In the genomic region with DNA sequence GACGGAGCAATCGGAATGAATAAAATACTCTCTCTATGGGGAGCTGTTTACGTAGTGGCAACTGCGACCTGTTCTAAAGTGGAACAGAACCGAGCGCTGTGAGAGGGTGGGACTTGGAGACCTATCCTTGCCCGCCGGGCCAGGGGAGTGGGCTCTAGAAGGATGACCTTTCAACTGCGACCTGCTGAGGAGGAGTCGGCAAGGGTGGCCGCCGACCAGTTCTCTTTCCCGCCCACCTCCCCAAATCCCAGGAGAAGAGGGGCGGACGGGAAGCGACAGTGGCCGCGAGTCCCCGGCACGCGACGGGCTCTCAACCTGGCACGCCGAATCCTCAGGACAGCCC, we compare ENCODE assay signal across 8 cellular contexts. TPM values are rescaled to one million over a fixed set of nuclear protein-coding genes. Genes with fewer than 3 reads are reported as not detected.
DNase-seq lines count a peak whose midpoint lies in the region; ATAC-seq and TF ChIP-seq lines count a peak whose summit lies in the region.

No MANE protein-coding gene starts in this region.

- ATAC-seq in GM21390 (IDR thresholded peaks at IDR 0.05; ENCODE audit: unreplicated experiment) (peak; percentile 26), WTC11 (peak; percentile 46)

- H3K36me3 Mint-ChIP-seq in WTC11: peaks cover 2% of the 10 kb centered on the region; the same call in 1 of the 2 replicates
- H3K36me3 Mint-ChIP-seq in dendritic cell treated with granulocyte-macrophage colony-stimulating factor and Interleukin-4, amounts not matched to agents 40 ng/mL and 50 ng/mL, for 4 days (ENCODE audit: low read depth): peaks cover 11% of the 10 kb centered on the region

- intact Hi-C loops in dendritic cell treated with granulocyte-macrophage colony-stimulating factor and Interleukin-4, amounts not matched to agents 40 ng/mL and 50 ng/mL, for 4 days (cut with micrococcal nuclease): loop anchor here (1.0 to 5.0 kb wide), 3 partner anchors 23 to 233 kb away; no protein-coding TSS in a partner anchor

- H3K27ac Mint-ChIP-seq in WTC11: peak overlapping the region; percentile 87
- H3K27ac Mint-ChIP-seq in dendritic cell treated with granulocyte-macrophage colony-stimulating factor and Interleukin-4, amounts not matched to agents 40 ng/mL and 50 ng/mL, for 4 days: peak overlapping the region; percentile 97

- H3K27me3 Mint-ChIP-seq in WTC11 (ENCODE audit: low read depth): peaks cover 6% of the 10 kb centered on the region; the same call in 1 of the 2 replicates
- no peaks in the 10 kb centered on the region for H3K27me3 Mint-ChIP-seq in dendritic cell treated with granulocyte-macrophage colony-stimulating factor and Interleukin-4, amounts not matched to agents 40 ng/mL and 50 ng/mL, for 4 days

- peak overlapping the region; percentile 89 for H3K4me3 Mint-ChIP-seq in WTC11
- peak overlapping the region; percentile 92 for H3K4me3 Mint-ChIP-seq in dendritic cell treated with granulocyte-macrophage colony-stimulating factor and Interleukin-4, amounts not matched to agents 40 ng/mL and 50 ng/mL, for 4 days

- DNase-seq in COLO668 (lab: John Stamatoyannopoulos, UW; ENCODE audit: unreplicated experiment): peak; percentile 56
- peak; percentile 55 to 66 for DNase-seq in Kasumi-1 (lab: John Stamatoyannopoulos, UW)
- DNase-seq in WTC11 (ENCODE audit: low spot score): peak; percentile 38
- DNase-seq in lung microvascular endothelial cell (ENCODE audit: low read depth in 2 of 2): peak; percentile 56 to 68
- peak; percentile 12 to 20 for DNase-seq in stimulated activated CD8-positive, alpha-beta memory T cell treated with anti-CD3 and anti-CD28 coated beads, Interleukin-7, amount 100 ng/mL, for 1 hour (ENCODE audit: low read depth in 2 of 2)
- DNase-seq in NCI-H2196 (lab: John Stamatoyannopoulos, UW; ENCODE audit: unreplicated experiment): no peak

- POLR2A ChIA-PET in WTC11 (lab: Charles Lee): interaction anchor here (0.6 kb wide), 1 partner anchor 349 kb away, joined by 3 read pairs; no protein-coding TSS in a partner anchor

- peaks cover 9% of the 10 kb centered on the region for H3K4me1 Mint-ChIP-seq in WTC11
- peaks cover 20% of the 10 kb centered on the region for H3K4me1 Mint-ChIP-seq in dendritic cell treated with granulocyte-macrophage colony-stimulating factor and Interleukin-4, amounts not matched to agents 40 ng/mL and 50 ng/mL, for 4 days (ENCODE audit: low read depth)

- CTCF ChIA-PET in WTC11 (lab: Charles Lee): interaction anchor here (0.9 kb wide), 1 partner anchor 255 kb away, joined by 3 read pairs; no protein-coding TSS in a partner anchor

- no peak for TF ChIP-seq CTCF in WTC11 (IDR thresholded peaks at IDR 0.05)

- no peaks in the 10 kb centered on the region for H3K9me3 Mint-ChIP-seq in WTC11
- no peaks in the 10 kb centered on the region for H3K9me3 Mint-ChIP-seq in dendritic cell treated with granulocyte-macrophage colony-stimulating factor and Interleukin-4, amounts not matched to agents 40 ng/mL and 50 ng/mL, for 4 days

TF ChIP-seq in WTC11, 78 proteins besides CTCF, POLR2A, EP300 and RAD21:
- TF ChIP-seq, protein P1, sequence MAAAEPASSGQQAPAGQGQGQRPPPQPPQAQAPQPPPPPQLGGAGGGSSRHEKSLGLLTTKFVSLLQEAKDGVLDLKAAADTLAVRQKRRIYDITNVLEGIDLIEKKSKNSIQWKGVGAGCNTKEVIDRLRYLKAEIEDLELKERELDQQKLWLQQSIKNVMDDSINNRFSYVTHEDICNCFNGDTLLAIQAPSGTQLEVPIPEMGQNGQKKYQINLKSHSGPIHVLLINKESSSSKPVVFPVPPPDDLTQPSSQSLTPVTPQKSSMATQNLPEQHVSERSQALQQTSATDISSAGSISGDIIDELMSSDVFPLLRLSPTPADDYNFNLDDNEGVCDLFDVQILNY (CRISPR knock-in tag; IDR thresholded peaks at IDR 0.05): no peak
- TF ChIP-seq ZNF121 (CRISPR knock-in tag; IDR thresholded peaks at IDR 0.05) (peak; percentile 86), ZNF219 (CRISPR knock-in tag; IDR thresholded peaks at IDR 0.05; ENCODE audit: borderline replicate concordance) (0 out of 2 replicates have a peak, but pooled peaks have one; percentile 28)

RNA-seq across cellular contexts. Expression of gene AP4E1, which starts 0.6 kb away (rescaled TPM):
- total RNA-seq in WTC11 (2021) (8.7 to 9.6 TPM (median 9.5 TPM) in 3 replicates), lung microvascular endothelial cell (6.5 and 10.1 TPM in 2 replicates)
